Comparison of ENCODE assay signal across 19 cellular contexts in the genomic region with DNA sequence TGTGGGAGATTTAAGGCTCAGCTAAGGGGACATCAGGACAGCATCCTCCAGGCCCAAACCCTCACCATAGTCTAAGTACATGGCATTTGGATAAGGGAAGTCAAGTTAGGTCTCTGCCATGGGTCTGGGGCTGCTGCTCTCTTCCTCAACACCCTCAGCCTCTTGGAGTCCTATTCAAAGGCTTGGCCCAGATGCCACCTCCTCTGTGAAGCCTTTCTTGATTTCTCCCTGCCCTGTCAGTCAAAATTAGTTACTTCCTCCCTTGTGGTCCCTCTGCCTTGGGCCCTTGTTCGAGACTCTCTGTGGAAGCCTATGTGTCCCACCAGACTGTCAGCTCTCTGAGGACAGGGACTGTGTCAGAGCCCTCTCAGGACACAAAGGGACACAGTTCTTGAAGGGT. TPM values are rescaled to one million over a fixed set of nuclear protein-coding genes. Genes with fewer than 3 reads are reported as not detected.
"Had no signal": no experiment of that assay in that cellular context is flagged by ENCODE, and none has a peak within 500 bp of the region (broad histone marks: within the 10 kb centered on the region; RNA-seq: fewer than 3 reads in every experiment).

No MANE protein-coding gene starts in this region.

- H3K4me3 Mint-ChIP-seq: activated CD4-positive, alpha-beta memory T cell treated with anti-CD3 and anti-CD28 coated beads, Interleukin-2, amount 10 ng/mL, durations not matched to agents 7 days and 5 days; activated T-cell treated with anti-CD3 and anti-CD28 coated beads, Interleukin-2, amount 50 U/mL, for 72 hours; naive B cell; T-helper 17 cell; WTC11 had no signal

- H3K36me3 Mint-ChIP-seq: activated naive CD4-positive, alpha-beta T cell treated with anti-CD3 and anti-CD28 coated beads, Interleukin-2, amount 50 U/mL, for 72 hours; WTC11 had no signal

- H3K4me3 ChIP-seq: dorsolateral prefrontal cortex, esophagus muscularis mucosa, thyroid gland had no signal

- ATAC-seq: SK-N-SH treated with all-trans-retinoic acid at 6 μM for 48 hours, T-helper 17 cell, WTC11 had no signal

- H3K27ac ChIP-seq: esophagus muscularis mucosa, thyroid gland had no signal

- H3K36me3 ChIP-seq: esophagus muscularis mucosa, thyroid gland had no signal

- H3K4me1 Mint-ChIP-seq: activated CD4-positive, alpha-beta memory T cell treated with anti-CD3 and anti-CD28 coated beads, Interleukin-2, amount 10 ng/mL, durations not matched to agents 7 days and 5 days had no signal

- DNase-seq: activated CD4-positive, alpha-beta memory T cell treated with anti-CD3 and anti-CD28 coated beads, Interleukin-2, amount 10 ng/mL, durations not matched to agents 7 days and 5 days; activated CD4-positive, alpha-beta T cell treated with anti-CD3 and anti-CD28 coated beads for 4 hours; activated gamma-delta T cell; dorsolateral prefrontal cortex; hippocampal formation; naive B cell; nucleus accumbens; stimulated activated CD4-positive, alpha-beta T cell treated with anti-CD3 and anti-CD28 coated beads, Interleukin-12 subunit alpha, Interleukin-12 subunit beta, amount 100 ng/mL, for 4 hours; stimulated activated CD4-positive, alpha-beta T cell treated with anti-CD3 and anti-CD28 coated beads, Interleukin-2, amount 100 ng/mL, for 24 hours; T-helper 17 cell had no signal

- H3K27me3 ChIP-seq: dorsolateral prefrontal cortex, esophagus muscularis mucosa, thyroid gland had no signal

- H3K27ac Mint-ChIP-seq: activated CD4-positive, alpha-beta memory T cell treated with anti-CD3 and anti-CD28 coated beads, Interleukin-2, amount 10 ng/mL, durations not matched to agents 7 days and 5 days; activated T-cell treated with anti-CD3 and anti-CD28 coated beads, Interleukin-2, amount 50 U/mL, for 72 hours; T-helper 17 cell; WTC11 had no signal

- H3K9me3 Mint-ChIP-seq: activated CD4-positive, alpha-beta memory T cell treated with anti-CD3 and anti-CD28 coated beads, Interleukin-2, amount 10 ng/mL, durations not matched to agents 7 days and 5 days; activated naive CD4-positive, alpha-beta T cell treated with anti-CD3 and anti-CD28 coated beads, Interleukin-2, amount 50 U/mL, for 72 hours; activated T-cell treated with anti-CD3 and anti-CD28 coated beads, Interleukin-2, amount 50 U/mL, for 72 hours; WTC11 had no signal

- H3K9me3 ChIP-seq: esophagus muscularis mucosa, thyroid gland had no signal

- FAIRE-seq: keratinocyte, TTC549, urothelium cell line had no signal

RNA-seq across cellular contexts. Expression of a gene that starts 17.7 kb away (rescaled TPM):
- total RNA-seq: activated CD4-positive, alpha-beta memory T cell treated with anti-CD3 and anti-CD28 coated beads, Interleukin-2, amount 10 ng/mL, durations not matched to agents 7 days and 5 days; T-helper 17 cell had no signal
